ENCODE assay signal across 28 cellular contexts in genomic region chr7:28505861-28506260, GRCh38.
"Had no signal": no experiment of that assay in that cellular context is flagged by ENCODE, and none has a peak within 500 bp of the region (broad histone marks: within the 10 kb centered on the region; RNA-seq: fewer than 3 reads in every experiment).

No MANE protein-coding gene starts in this region.

- H3K4me1 Mint-ChIP-seq: stimulated activated effector memory CD8-positive, alpha-beta T cell treated with anti-CD3 and anti-CD28 coated beads, Interleukin-12 subunit alpha, Interleukin-12 subunit beta, amount 100 ng/mL, for 72 hours had no signal

- FAIRE-seq: urothelium cell line had no signal

- H3K4me3 Mint-ChIP-seq: stimulated activated effector memory CD8-positive, alpha-beta T cell treated with anti-CD3 and anti-CD28 coated beads, Interleukin-12 subunit alpha, Interleukin-12 subunit beta, amount 100 ng/mL, for 72 hours; stimulated activated memory B cell treated with anti-CD40 and anti-IgM and Interleukin-4, amounts not matched to agents 10 μg/mL and 1 μg/mL and 100 μg/mL, for 72 hours; stimulated activated naive B cell treated with anti-CD40 and anti-IgM and Interleukin-4, amounts not matched to agents 10 μg/mL and 1 μg/mL and 100 μg/mL, for 72 hours; stimulated activated naive CD8-positive, alpha-beta T cell treated with anti-CD3 and anti-CD28 coated beads, Interleukin-15, amount 100 ng/mL, for 72 hours; stimulated activated naive CD8-positive, alpha-beta T cell treated with anti-CD3 and anti-CD28 coated beads, Interleukin-15, Interleukin-2, amounts not matched to agents 100 ng/mL and 50 ng/mL, for 24 hours; type B pancreatic cell had no signal

- H3K36me3 ChIP-seq: stomach, suprapubic skin, thoracic aorta, thyroid gland, tibial artery, tibial nerve, transverse colon, upper lobe of left lung, upper lobe of right lung, uterus, vagina had no signal

- DNase-seq: stimulated activated CD4-positive, alpha-beta T cell treated with anti-CD3 and anti-CD28 coated beads, Interleukin-2, amount 100 ng/mL, for 48 hours; stimulated activated CD4-positive, alpha-beta T cell treated with anti-CD3 and anti-CD28 coated beads, Interleukin-4, amount 100 ng/mL, for 1 hour; stimulated activated CD4-positive, alpha-beta T cell treated with anti-CD3 and anti-CD28 coated beads, Interleukin-4, amount 100 ng/mL, for 24 hours; stimulated activated CD4-positive, alpha-beta T cell treated with anti-CD3 and anti-CD28 coated beads, Interleukin-4, amount 100 ng/mL, for 4 hours; stimulated activated CD8-positive, alpha-beta memory T cell treated with anti-CD3 and anti-CD28 coated beads, Interleukin-4, amount 100 ng/mL, for 48 hours; stimulated activated naive B cell treated with anti-CD40 and anti-IgM and Interleukin-4, amounts not matched to agents 10 μg/mL and 1 μg/mL and 100 μg/mL, for 72 hours; stimulated activated naive CD4-positive, alpha-beta T cell; stimulated activated naive CD4-positive, alpha-beta T cell treated with Interleukin-2 at 50 U/mL for 16 hours; stimulated activated naive CD8-positive, alpha-beta T cell treated with anti-CD3 and anti-CD28 coated beads, Interleukin-15, amount 100 ng/mL, for 72 hours; stimulated activated naive CD8-positive, alpha-beta T cell treated with anti-CD3 and anti-CD28 coated beads, Interleukin-15, Interleukin-2, amounts not matched to agents 100 U/mL and 50 U/mL, for 24 hours; stomach; substantia nigra; testis; thyroid gland; tibial artery; transverse colon; upper lobe of left lung; upper lobe of right lung; uterus had no signal

- H3K27me3 ChIP-seq: suprapubic skin, testis, thyroid gland, tibial artery, tibial nerve, upper lobe of left lung, upper lobe of right lung, uterus, vagina had no signal

- H3K4me1 ChIP-seq: stomach, suprapubic skin, testis, transverse colon, upper lobe of right lung, uterus, vagina had no signal

- H3K27me3 Mint-ChIP-seq: stimulated activated naive CD8-positive, alpha-beta T cell treated with anti-CD3 and anti-CD28 coated beads, Interleukin-15, amount 100 ng/mL, for 72 hours had no signal

- H3K27ac ChIP-seq: stomach, suprapubic skin, testis, thoracic aorta, thyroid gland, tibial artery, tibial nerve, transverse colon, upper lobe of left lung, upper lobe of right lung, uterus, vagina had no signal

- H3K36me3 Mint-ChIP-seq: stimulated activated effector memory CD8-positive, alpha-beta T cell treated with anti-CD3 and anti-CD28 coated beads, Interleukin-12 subunit alpha, Interleukin-12 subunit beta, amount 100 ng/mL, for 72 hours; stimulated activated memory B cell treated with anti-CD40 and anti-IgM and Interleukin-4, amounts not matched to agents 10 μg/mL and 1 μg/mL and 100 μg/mL, for 72 hours; stimulated activated naive B cell treated with anti-CD40 and anti-IgM and Interleukin-4, amounts not matched to agents 10 μg/mL and 1 μg/mL and 100 μg/mL, for 72 hours had no signal

- H3K4me3 ChIP-seq: stomach, suprapubic skin, testis, thoracic aorta, thyroid gland, tibial artery, tibial nerve, transverse colon, upper lobe of left lung, upper lobe of right lung, uterus, vagina had no signal

- H3K27ac Mint-ChIP-seq: stimulated activated effector memory CD8-positive, alpha-beta T cell treated with anti-CD3 and anti-CD28 coated beads, Interleukin-12 subunit alpha, Interleukin-12 subunit beta, amount 100 ng/mL, for 72 hours; stimulated activated memory B cell treated with anti-CD40 and anti-IgM and Interleukin-4, amounts not matched to agents 10 μg/mL and 1 μg/mL and 100 μg/mL, for 72 hours; stimulated activated naive B cell treated with anti-CD40 and anti-IgM and Interleukin-4, amounts not matched to agents 10 μg/mL and 1 μg/mL and 100 μg/mL, for 72 hours; stimulated activated naive CD8-positive, alpha-beta T cell treated with anti-CD3 and anti-CD28 coated beads, Interleukin-15, amount 100 ng/mL, for 72 hours; stimulated activated naive CD8-positive, alpha-beta T cell treated with anti-CD3 and anti-CD28 coated beads, Interleukin-15, Interleukin-2, amounts not matched to agents 100 ng/mL and 50 ng/mL, for 24 hours; type B pancreatic cell had no signal

- H3K9me3 Mint-ChIP-seq: stimulated activated memory B cell treated with anti-CD40 and anti-IgM and Interleukin-4, amounts not matched to agents 10 μg/mL and 1 μg/mL and 100 μg/mL, for 72 hours; stimulated activated naive B cell treated with anti-CD40 and anti-IgM and Interleukin-4, amounts not matched to agents 10 μg/mL and 1 μg/mL and 100 μg/mL, for 72 hours; stimulated activated naive CD8-positive, alpha-beta T cell treated with anti-CD3 and anti-CD28 coated beads, Interleukin-15, amount 100 ng/mL, for 72 hours; stimulated activated naive CD8-positive, alpha-beta T cell treated with anti-CD3 and anti-CD28 coated beads, Interleukin-15, Interleukin-2, amounts not matched to agents 100 ng/mL and 50 ng/mL, for 24 hours; type B pancreatic cell had no signal

- H3K9me3 ChIP-seq: stomach, suprapubic skin, testis, thoracic aorta, thyroid gland, tibial artery, tibial nerve, transverse colon, upper lobe of left lung, upper lobe of right lung, uterus, vagina had no signal
